Comparison of ENCODE assay signal across 27 cellular contexts in genomic region chr22:37120569-37121340, GRCh38. TPM values are rescaled to one million over a fixed set of nuclear protein-coding genes. Genes with fewer than 3 reads are reported as not detected.
DNase-seq lines count a peak whose midpoint lies in the region; ATAC-seq, FAIRE-seq and TF ChIP-seq lines count a peak whose summit lies in the region.
"Had no signal": no experiment of that assay in that cellular context is flagged by ENCODE, and none has a peak within 500 bp of the region (broad histone marks: within the 10 kb centered on the region; RNA-seq: fewer than 3 reads in every experiment).

No MANE protein-coding gene starts in this region.

- FAIRE-seq in HepG2 (lab: Jason Lieb, UNC), result no peak
- FAIRE-seq: frontal cortex, G401.6, islet of Langerhans, small intestine had no signal

- no peaks in the 10 kb centered on the region for H3K79me2 ChIP-seq in HepG2 (ENCODE audit: insufficient read depth, low read length)

- H3K4me3 ChIP-seq in IMR-90 (ENCODE audit: insufficient read depth, low read depth, low read length) (no peak overlapping the region), HepG2 (replicated peaks in 1 of 3; ENCODE audit: insufficient read depth in 1 of 3, low read depth in 2 of 3, low read length in 3 of 3) (no peak overlapping the region)
- H3K4me3 ChIP-seq: ascending aorta had no signal

- no peaks in the 10 kb centered on the region for H3K9me3 Mint-ChIP-seq in activated CD8-positive, alpha-beta memory T cell treated with anti-CD3 and anti-CD28 coated beads, Interleukin-2, amount 10 ng/mL, durations not matched to agents 7 days and 5 days (ENCODE audit: low read depth)
- no peaks in the 10 kb centered on the region for H3K9me3 Mint-ChIP-seq in activated naive CD8-positive, alpha-beta T cell treated with anti-CD3 and anti-CD28 coated beads for 36 hours
- H3K9me3 Mint-ChIP-seq in natural killer cell, result no peaks in the 10 kb centered on the region

- no peak for TF ChIP-seq POLR2A in IMR-90 (IDR thresholded peaks at IDR 0.05; ENCODE audit: low read depth, low read length)
- no peak for TF ChIP-seq POLR2A in HepG2 (IDR thresholded peaks at IDR 0.05; ENCODE audit: insufficient read depth in 1 of 2, low read depth in 2 of 2, low read length in 2 of 2)

- no peak overlapping the region for H3K56ac ChIP-seq in IMR-90 (ENCODE audit: extremely low read depth, insufficient read depth, low read length)

- H4K8ac ChIP-seq in IMR-90 (ENCODE audit: low read depth in 2 of 2, low read length in 2 of 2), result no peak overlapping the region

- in situ Hi-C loops in IMR-90 (cut with MboI; ENCODE audit: low sequenced_read_pairs), result no loop called here
- in situ Hi-C loops in HepG2 (cut with HindIII; ENCODE audit: extremely low pct_ligation_motif_present, low pct_unique_long_range_greater_than_20kb), result no loop called here

- H3K27me3 ChIP-seq in IMR-90 (ENCODE audit: control insufficient read depth, insufficient read depth, low read length) (peaks cover 52% of the 10 kb centered on the region), HepG2 (ENCODE audit: control insufficient read depth in 1 of 2, insufficient read depth in 2 of 2, low read length in 2 of 2) (peaks cover 3 to 38% of the 10 kb centered on the region in 2 experiments; a peak in 4 of 5 replicates)
- H3K27me3 ChIP-seq: ascending aorta had no signal

- no peak overlapping the region for H2BK5ac ChIP-seq in IMR-90 (ENCODE audit: low read depth, low read length, poor library complexity, severe bottlenecking)

- DNase-seq in activated CD8-positive, alpha-beta memory T cell treated with anti-CD3 and anti-CD28 coated beads, Interleukin-2, amount 10 ng/mL, durations not matched to agents 7 days and 5 days, result no peak
- DNase-seq in activated CD8-positive, alpha-beta memory T cell treated with anti-CD3 and anti-CD28 coated beads, Interleukin-2, amount 50 U/mL, for 4 hours, result no peak
- no peak for DNase-seq in IMR-90
- DNase-seq in activated naive CD8-positive, alpha-beta T cell treated with anti-CD3 and anti-CD28 coated beads for 36 hours, result no peak
- DNase-seq in natural killer cell, result no peak
- no peak for DNase-seq in HepG2 (ENCODE audit: low spot score)
- DNase-seq: activated effector memory CD4-positive, alpha-beta T cell treated with Interleukin-2 at 50 U/mL for 16 hours; C1 segment of cervical spinal cord; cerebellar nuclear complex; hippocampal formation; NCI-H1436 treated with DMSO at 0.1 percent for 48 hours; NCI-H524; nucleus accumbens; SK-N-SH; small intestine; stimulated activated CD4-positive, alpha-beta T cell treated with anti-CD3 and anti-CD28 coated beads, Interleukin-4, amount 100 ng/mL, for 24 hours; substantia nigra had no signal

- BruUV-seq in IMR-90 (replicated peaks; lab: Mats Ljungman, UMichigan) (no TSS peak), HepG2 (replicated peaks; lab: Mats Ljungman, UMichigan) (no TSS peak)

- CTCF ChIA-PET in activated CD8-positive, alpha-beta memory T cell treated with anti-CD3 and anti-CD28 coated beads, Interleukin-2, amount 10 ng/mL, durations not matched to agents 7 days and 5 days (lab: Charles Lee), result interaction anchor here (1.0 to 11.0 kb wide), 10 partner anchors 15 to 78 kb away, joined by 3 to 137 read pairs (median 10); partner anchors contain the start of gene IL2RB
- CTCF ChIA-PET in IMR-90 (lab: Yijun Ruan, JAX) (no interaction called here), HepG2 (lab: Yijun Ruan, JAX; ENCODE audit: low intra/inter-chr PET ratio, low total read pairs) (no interaction called here)

- no peak overlapping the region for H3K4ac ChIP-seq in IMR-90 (ENCODE audit: low read depth, low read length)

- no peak overlapping the region for H2BK20ac ChIP-seq in IMR-90 (ENCODE audit: low read depth, low read length)

- no peaks in the 10 kb centered on the region for H3K79me1 ChIP-seq in IMR-90 (ENCODE audit: low read depth in 1 of 2, low read length in 2 of 2)

- intact Hi-C loops in IMR-90 (cut with micrococcal nuclease) (no loop called here), natural killer cell (cut with micrococcal nuclease) (no loop called here), HepG2 (cut with micrococcal nuclease; ENCODE audit: unreplicated experiment) (no loop called here)

- H3K18ac ChIP-seq in IMR-90 (ENCODE audit: low read depth, low read length), result no peak overlapping the region

- H3K14ac ChIP-seq in IMR-90 (replicated peaks; ENCODE audit: low read depth, low read length), result no peak overlapping the region

- ATAC-seq in activated CD8-positive, alpha-beta memory T cell treated with anti-CD3 and anti-CD28 coated beads, Interleukin-2, amount 10 ng/mL, durations not matched to agents 7 days and 5 days, result no peak
- ATAC-seq in IMR-90 (ENCODE audit: low read depth) (no peak), natural killer cell (no peak), HepG2 (no peak), HG03135 (IDR thresholded peaks at IDR 0.05; ENCODE audit: unreplicated experiment) (no peak), GM19351 (IDR thresholded peaks at IDR 0.05; ENCODE audit: unreplicated experiment) (no peak)
- ATAC-seq: esophagus mucosa had no signal

- no peaks in the 10 kb centered on the region for H3K9me3 ChIP-seq in IMR-90 (ENCODE audit: control insufficient read depth, insufficient read depth, low read length)
- H3K9me3 ChIP-seq in HepG2 (ENCODE audit: low read length), result no peaks in the 10 kb centered on the region
- H3K9me3 ChIP-seq: ascending aorta, SK-N-SH had no signal

- H4K20me1 ChIP-seq in IMR-90 (ENCODE audit: insufficient read depth, low read length) (no peaks in the 10 kb centered on the region), HepG2 (ENCODE audit: insufficient read depth, low read length) (no peaks in the 10 kb centered on the region)

- H3K27ac Mint-ChIP-seq in activated CD8-positive, alpha-beta memory T cell treated with anti-CD3 and anti-CD28 coated beads, Interleukin-2, amount 10 ng/mL, durations not matched to agents 7 days and 5 days, result peak overlapping the region; percentile 99
- peak overlapping the region; percentile 100 for H3K27ac Mint-ChIP-seq in activated naive CD8-positive, alpha-beta T cell treated with anti-CD3 and anti-CD28 coated beads for 36 hours
- peak overlapping the region; percentile 94 to 99 for H3K27ac Mint-ChIP-seq in natural killer cell

- H3K4me1 Mint-ChIP-seq in activated CD8-positive, alpha-beta memory T cell treated with anti-CD3 and anti-CD28 coated beads, Interleukin-2, amount 10 ng/mL, durations not matched to agents 7 days and 5 days, result peaks cover 71% of the 10 kb centered on the region
- peaks cover 77% of the 10 kb centered on the region for H3K4me1 Mint-ChIP-seq in activated naive CD8-positive, alpha-beta T cell treated with anti-CD3 and anti-CD28 coated beads for 36 hours
- peaks cover 43 to 44% of the 10 kb centered on the region in 2 donors for H3K4me1 Mint-ChIP-seq in natural killer cell

- H3K27ac ChIP-seq in IMR-90 (ENCODE audit: insufficient read depth, low read length) (no peak overlapping the region), HepG2 (ENCODE audit: extremely low read length, insufficient read depth, low read length) (no peak overlapping the region)
- H3K27ac ChIP-seq: ascending aorta had no signal

- H3K27me3 Mint-ChIP-seq in activated CD8-positive, alpha-beta memory T cell treated with anti-CD3 and anti-CD28 coated beads, Interleukin-2, amount 10 ng/mL, durations not matched to agents 7 days and 5 days, result no peaks in the 10 kb centered on the region
- H3K27me3 Mint-ChIP-seq in activated naive CD8-positive, alpha-beta T cell treated with anti-CD3 and anti-CD28 coated beads for 36 hours, result no peaks in the 10 kb centered on the region
- H3K27me3 Mint-ChIP-seq in natural killer cell (ENCODE audit: low read depth in 2 of 2), result no peaks in the 10 kb centered on the region

- H3K4me1 ChIP-seq in IMR-90 (ENCODE audit: control insufficient read depth, insufficient read depth, low read length), result peaks cover 3% of the 10 kb centered on the region; the same call in 1 of the 2 replicates
- peaks cover 17% of the 10 kb centered on the region for H3K4me1 ChIP-seq in HepG2 (ENCODE audit: insufficient read depth, low read length)
- H3K4me1 ChIP-seq: ascending aorta had no signal

- H3K23ac ChIP-seq in IMR-90 (ENCODE audit: low read depth, low read length), result no peak overlapping the region

- H2AK5ac ChIP-seq in IMR-90 (ENCODE audit: low read depth, low read length), result no peak overlapping the region

- POLR2A ChIA-PET in IMR-90 (lab: Charles Lee; ENCODE audit: unreplicated experiment) (no interaction called here), HepG2 (lab: Yijun Ruan, JAX) (no interaction called here)

- no CpG with 5 or more reads among the region's 11 CpGs for WGBS in IMR-90 (ENCODE audit: extremely low coverage in 2 of 2, insufficient read length in 1 of 2), 2 experiments
- 59% methylated on average over 11 of the region's 11 CpGs for WGBS in HepG2 (ENCODE audit: low lambda C conversion rate)

- peaks cover 22% of the 10 kb centered on the region for H3K36me3 Mint-ChIP-seq in activated CD8-positive, alpha-beta memory T cell treated with anti-CD3 and anti-CD28 coated beads, Interleukin-2, amount 10 ng/mL, durations not matched to agents 7 days and 5 days
- peaks cover 33% of the 10 kb centered on the region for H3K36me3 Mint-ChIP-seq in activated naive CD8-positive, alpha-beta T cell treated with anti-CD3 and anti-CD28 coated beads for 36 hours
- no peaks in the 10 kb centered on the region for H3K36me3 Mint-ChIP-seq in natural killer cell

- H3K4me2 ChIP-seq in IMR-90 (ENCODE audit: low read depth, low read length) (no peak overlapping the region), HepG2 (ENCODE audit: low read depth, low read length) (no peak overlapping the region)
- H3K4me2 ChIP-seq: SK-N-SH had no signal

- H2AFZ ChIP-seq in IMR-90 (replicated peaks; ENCODE audit: low read length, poor library complexity) (no peak overlapping the region), HepG2 (ENCODE audit: low read length) (no peak overlapping the region)

- TF ChIP-seq EP300 in HepG2 (IDR thresholded peaks at IDR 0.05; ENCODE audit: low read depth in 2 of 2, low read length in 2 of 2), result no peak
- no peak for TF ChIP-seq EP300 in HepG2 (CRISPR knock-in tag; IDR thresholded peaks at IDR 0.05; ENCODE audit: borderline replicate concordance)

- no peak overlapping the region for H4K5ac ChIP-seq in IMR-90 (ENCODE audit: low read depth, low read length)

- H2AK9ac ChIP-seq in IMR-90 (replicated peaks; ENCODE audit: low read depth, low read length, poor library complexity), result peak overlapping the region; percentile 68

- dilution Hi-C loops in IMR-90 (cut with HindIII; ENCODE audit: low sequenced_read_pairs, unreplicated experiment), result no loop called here

- no peak overlapping the region for H4K91ac ChIP-seq in IMR-90 (ENCODE audit: insufficient read depth, low read depth, low read length)

- no peaks in the 10 kb centered on the region for H3K36me3 ChIP-seq in IMR-90 (ENCODE audit: control insufficient read depth, insufficient read depth, low read length)
- H3K36me3 ChIP-seq in HepG2 (replicated peaks in 1 of 2; ENCODE audit: control insufficient read depth in 1 of 2, insufficient read depth in 2 of 2, low read length in 2 of 2), result no peaks in the 10 kb centered on the region
- H3K36me3 ChIP-seq: ascending aorta had no signal

- H3K9me1 ChIP-seq in IMR-90 (ENCODE audit: insufficient read depth, low read length), result no peaks in the 10 kb centered on the region

- H2BK120ac ChIP-seq in IMR-90 (ENCODE audit: low read depth, low read length), result no peak overlapping the region

- TF ChIP-seq RAD21 in IMR-90 (IDR thresholded peaks at IDR 0.05; ENCODE audit: low read length), result no peak
- no peak for TF ChIP-seq RAD21 in HepG2 (CRISPR knock-in tag; IDR thresholded peaks at IDR 0.05)

- H2BK15ac ChIP-seq in IMR-90 (ENCODE audit: low read depth, low read length), result no peak overlapping the region

- H3K9ac ChIP-seq in IMR-90 (ENCODE audit: low read depth, low read length) (no peak overlapping the region), HepG2 (ENCODE audit: insufficient read depth, low read depth, low read length) (no peak overlapping the region)
- H3K9ac ChIP-seq: SK-N-SH had no signal

- no peak overlapping the region for H3K4me3 Mint-ChIP-seq in activated CD8-positive, alpha-beta memory T cell treated with anti-CD3 and anti-CD28 coated beads, Interleukin-2, amount 10 ng/mL, durations not matched to agents 7 days and 5 days
- peak overlapping the region; percentile 83 for H3K4me3 Mint-ChIP-seq in activated naive CD8-positive, alpha-beta T cell treated with anti-CD3 and anti-CD28 coated beads for 36 hours
- H3K4me3 Mint-ChIP-seq in natural killer cell, result no peak overlapping the region

- TF ChIP-seq CTCF in IMR-90 (conservative IDR thresholded peaks at IDR 0.05; ENCODE audit: low read depth, low read length) (no peak), natural killer cell (IDR thresholded peaks at IDR 0.05) (no peak), HepG2 (CRISPR knock-in tag; IDR thresholded peaks at IDR 0.05) (no peak)

RNA-seq across cellular contexts. Expression of gene TMPRSS6, which starts 11.2 kb away (rescaled TPM):
- 1 to 10 TPM; 1.3 to 3.3 TPM for total RNA-seq in activated CD8-positive, alpha-beta memory T cell treated with anti-CD3 and anti-CD28 coated beads, Interleukin-2, amount 10 ng/mL, durations not matched to agents 7 days and 5 days
- total RNA-seq in IMR-90 (2012; rRNA removed) (not detected in 2 replicates), natural killer cell (1 to 10 TPM; 1.1 to 4.7 (median 3.4) TPM), HepG2 (2016; rRNA removed; fragmentation: Illumina TruSeq; extraction: Trizol) (1.5 and 4.2 TPM in 2 replicates)
- polyA plus RNA-seq in IMR-90 (2012; rRNA removed) (not detected in 2 replicates), HepG2 (2011; rRNA removed) (4.8 and 8.5 TPM in 2 replicates)
- not detected in 2 replicates for polyA plus RNA-seq in IMR-90 (2012; cell fraction: cytosol; rRNA removed)
- polyA plus RNA-seq in IMR-90 (2012; cell fraction: nucleus; rRNA removed; ENCODE audit: low replicate concordance), result not detected in 2 replicates
- 1 to 10 TPM; 1.8 to 2.0 TPM for total RNA-seq in activated naive CD8-positive, alpha-beta T cell treated with anti-CD3 and anti-CD28 coated beads for 36 hours
- total RNA-seq in HepG2 (2016; cell fraction: cytosol; rRNA removed; fragmentation: Illumina TruSeq; extraction: Trizol; ENCODE audit: low read depth), result 1.1 and 1.5 TPM in 2 replicates
- total RNA-seq in HepG2 (2016; cell fraction: insoluble cytoplasmic fraction; rRNA removed; fragmentation: Illumina TruSeq; extraction: Trizol), result 1.5 and 5.2 TPM in 2 replicates
- 1.7 and 2.7 TPM in 2 replicates for total RNA-seq in HepG2 (2016; cell fraction: membrane; rRNA removed; fragmentation: Illumina TruSeq; extraction: Trizol)
- 5.1 and 6.1 TPM in 2 replicates for total RNA-seq in HepG2 (2016; cell fraction: nucleus; rRNA removed; fragmentation: Illumina TruSeq; extraction: Trizol)
- 5.4 and 5.9 TPM in 2 replicates for polyA plus RNA-seq in HepG2 (2011; cell fraction: cytosol; rRNA removed)
- 16.8 and 19.4 TPM in 2 replicates for polyA plus RNA-seq in HepG2 (2011; cell fraction: nucleus; rRNA removed)
- 4.2 and 6.4 TPM in 2 replicates for polyA plus RNA-seq in HepG2 (2012)
- 1.7 TPM in 2 replicates for polyA plus RNA-seq in HepG2 (2016; cell fraction: cytosol; fragmentation: Illumina TruSeq; extraction: Trizol; ENCODE audit: low read depth)
- 2.3 and 2.6 TPM in 2 replicates for polyA plus RNA-seq in HepG2 (2016; cell fraction: insoluble cytoplasmic fraction; fragmentation: Illumina TruSeq; extraction: Trizol; ENCODE audit: low read depth)
- polyA plus RNA-seq in HepG2 (2016; cell fraction: membrane; fragmentation: Illumina TruSeq; extraction: Trizol; ENCODE audit: low read depth), result 2.4 and 3.1 TPM in 2 replicates
- 10.0 and 11.5 TPM in 2 replicates for polyA plus RNA-seq in HepG2 (2016; cell fraction: nucleus; fragmentation: Illumina TruSeq; extraction: Trizol; ENCODE audit: insufficient read depth, low read depth)
- polyA minus RNA-seq in HepG2 (2011; rRNA and poly(A)+ RNA removed; ENCODE audit: low replicate concordance), result 6.6 TPM in 1 of 2 replicates, not detected in the other
- polyA minus RNA-seq in HepG2 (2011; cell fraction: cytosol; rRNA and poly(A)+ RNA removed), result 1.1 and 1.9 TPM in 2 replicates
- 4.0 and 5.2 TPM in 2 replicates for polyA minus RNA-seq in HepG2 (2011; cell fraction: nucleus; rRNA and poly(A)+ RNA removed)
- total RNA-seq: A673, ascending aorta, esophagus mucosa, frontal cortex, RPMI7951, urinary bladder had no signal
- polyA plus RNA-seq: SK-N-SH had no signal

RNA-seq across cellular contexts. Expression of gene IL2RB, which starts 29.0 kb away (rescaled TPM):
- total RNA-seq in activated CD8-positive, alpha-beta memory T cell treated with anti-CD3 and anti-CD28 coated beads, Interleukin-2, amount 10 ng/mL, durations not matched to agents 7 days and 5 days, result 100 to 1,000 TPM; 376 to 468 TPM
- total RNA-seq in IMR-90 (2012; rRNA removed) (not detected in 2 replicates), natural killer cell (1,000 to 10,000 TPM in 2 of 3 donors, 100 to 1,000 TPM in 1; 905 to 1,386 (median 1,021) TPM), HepG2 (2016; rRNA removed; fragmentation: Illumina TruSeq; extraction: Trizol) (not detected in 2 replicates)
- polyA plus RNA-seq in IMR-90 (2012; rRNA removed) (1.0 and 1.2 TPM in 2 replicates), HepG2 (2011; rRNA removed) (0.05 TPM in 1 of 2 replicates, not detected in the other)
- polyA plus RNA-seq in IMR-90 (2012; cell fraction: cytosol; rRNA removed), result 0.82 and 1.5 TPM in 2 replicates
- polyA plus RNA-seq in IMR-90 (2012; cell fraction: nucleus; rRNA removed; ENCODE audit: low replicate concordance), result 0.19 and 0.29 TPM in 2 replicates
- 100 to 1,000 TPM; 148 to 149 TPM for total RNA-seq in activated naive CD8-positive, alpha-beta T cell treated with anti-CD3 and anti-CD28 coated beads for 36 hours
- not detected in 2 replicates for total RNA-seq in HepG2 (2016; cell fraction: cytosol; rRNA removed; fragmentation: Illumina TruSeq; extraction: Trizol; ENCODE audit: low read depth)
- total RNA-seq in HepG2 (2016; cell fraction: insoluble cytoplasmic fraction; rRNA removed; fragmentation: Illumina TruSeq; extraction: Trizol), result not detected in 2 replicates
- not detected in 2 replicates for total RNA-seq in HepG2 (2016; cell fraction: membrane; rRNA removed; fragmentation: Illumina TruSeq; extraction: Trizol)
- not detected in 2 replicates for total RNA-seq in HepG2 (2016; cell fraction: nucleus; rRNA removed; fragmentation: Illumina TruSeq; extraction: Trizol)
- polyA plus RNA-seq in HepG2 (2011; cell fraction: cytosol; rRNA removed), result 0.10 TPM in 1 of 2 replicates, not detected in the other
- 0.09 TPM in 1 of 2 replicates, not detected in the other for polyA plus RNA-seq in HepG2 (2011; cell fraction: nucleus; rRNA removed)
- polyA plus RNA-seq in HepG2 (2012), result 0.03 TPM in 1 of 2 replicates, not detected in the other
- polyA plus RNA-seq in HepG2 (2016; cell fraction: cytosol; fragmentation: Illumina TruSeq; extraction: Trizol; ENCODE audit: low read depth), result not detected in 2 replicates
- polyA plus RNA-seq in HepG2 (2016; cell fraction: insoluble cytoplasmic fraction; fragmentation: Illumina TruSeq; extraction: Trizol; ENCODE audit: low read depth), result not detected in 2 replicates
- not detected in 2 replicates for polyA plus RNA-seq in HepG2 (2016; cell fraction: membrane; fragmentation: Illumina TruSeq; extraction: Trizol; ENCODE audit: low read depth)
- polyA plus RNA-seq in HepG2 (2016; cell fraction: nucleus; fragmentation: Illumina TruSeq; extraction: Trizol; ENCODE audit: insufficient read depth, low read depth), result not detected in 2 replicates
- polyA minus RNA-seq in HepG2 (2011; rRNA and poly(A)+ RNA removed; ENCODE audit: low replicate concordance), result 0.06 TPM in 1 of 2 replicates, not detected in the other
- not detected in 2 replicates for polyA minus RNA-seq in HepG2 (2011; cell fraction: cytosol; rRNA and poly(A)+ RNA removed)
- polyA minus RNA-seq in HepG2 (2011; cell fraction: nucleus; rRNA and poly(A)+ RNA removed), result not detected in 2 replicates
- total RNA-seq: frontal cortex, RPMI7951 had no signal

Comparison
In these comparisons a context has a peak if more than half of its experiments do, and no peak if none do; other contexts are left out.
1. RNA of gene IL2RB, which starts 29.0 kb away (total RNA-seq): 905 to 1,386 TPM in natural killer cell, 376 to 468 TPM in activated CD8-positive, alpha-beta memory T cell treated with anti-CD3 and anti-CD28 coated beads, Interleukin-2, amount 10 ng/mL, durations not matched to agents 7 days and 5 days and 148 to 149 TPM in activated naive CD8-positive, alpha-beta T cell treated with anti-CD3 and anti-CD28 coated beads for 36 hours; not detected in IMR-90 and not detected in HepG2; every median in the first group is over 100 times any median in the second.
2. Peak in every context shown above with its lines, with median percentiles within 50 percentile points of each other: H3K27ac Mint-ChIP-seq.